ENCODE assay signal across 8 cellular contexts in the genomic region with DNA sequence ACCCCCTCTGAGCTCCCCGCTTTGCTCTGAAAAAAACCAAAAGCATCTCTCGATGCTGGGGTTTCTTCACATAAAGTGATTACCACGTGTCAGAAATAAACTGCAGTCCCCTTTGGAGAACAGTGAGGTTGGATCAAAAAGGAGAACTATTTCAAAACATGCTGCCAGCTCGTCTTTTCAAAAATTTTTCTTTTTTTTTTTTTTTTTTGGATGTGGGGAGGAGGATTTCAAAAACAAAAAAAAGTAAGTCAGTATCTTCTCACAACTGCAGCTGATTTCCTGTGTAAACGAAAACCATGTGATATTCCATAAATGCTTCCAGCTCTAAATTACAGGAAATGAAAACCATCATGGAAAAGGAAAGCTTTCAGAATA.
DNase-seq lines count a peak whose midpoint lies in the region; ATAC-seq, FAIRE-seq and TF ChIP-seq lines count a peak whose summit lies in the region.

No MANE protein-coding gene starts in this region.

- no peak for ATAC-seq in esophagus mucosa

- no peak for FAIRE-seq in GM12891 (lab: Jason Lieb, UNC)

- peak overlapping the region; percentile 51 for H3K4me3 ChIP-seq in WI38 (ENCODE audit: low read depth, low read length)

- in situ Hi-C loops in ACHN (cut with HindIII; ENCODE audit: low pct_ligation_motif_present, low pct_unique_long_range_greater_than_20kb, low sequenced_read_pairs) = no loop called here

- no peak for TF ChIP-seq CTCF in WI38 (IDR thresholded peaks at IDR 0.05; ENCODE audit: low read depth, low read length)

- TF ChIP-seq POLR2A in GM12891 (IDR thresholded peaks at IDR 0.05; ENCODE audit: low read depth, low read length) = no peak

- DNase-seq in DMS79 treated with DMSO at 0.1 percent for 48 hours (lab: John Stamatoyannopoulos, UW) (peak; percentile 34), DMS79 (lab: John Stamatoyannopoulos, UW) (no peak), glomerular visceral epithelial cell (ENCODE audit: extremely low spot score) (peak; percentile 2), pons (ENCODE audit: low spot score) (peak; percentile 50), ACHN (no peak), GM12891 (ENCODE audit: insufficient read length, low spot score) (no peak)

TF ChIP-seq in GM12891, 5 proteins besides CTCF, POLR2A, EP300 and RAD21:
- TF ChIP-seq PAX5 (IDR thresholded peaks at IDR 0.05; ENCODE audit: insufficient read depth, low read length, severe bottlenecking) = no peak
- no peak for TF ChIP-seq SPI1 (IDR thresholded peaks at IDR 0.05; ENCODE audit: low read depth, low read length)
- TF ChIP-seq POLR2AphosphoS5 (IDR thresholded peaks at IDR 0.05; ENCODE audit: low read depth, low read length) = no peak
- TF ChIP-seq TAF1 (IDR thresholded peaks at IDR 0.05; ENCODE audit: low read depth, low read length) = no peak
- TF ChIP-seq POU2F2 (IDR thresholded peaks at IDR 0.05; ENCODE audit: low read depth, low read length) = no peak

Comparison
In these comparisons a context has a peak if more than half of its experiments do, and no peak if none do; other contexts are left out.
1. DNase-seq: peak in DMS79 treated with DMSO at 0.1 percent for 48 hours (single experiment), glomerular visceral epithelial cell (single experiment) and pons (single experiment); none in DMS79 (single experiment), ACHN (single experiment) and GM12891 (single experiment).